ENCODE assay signal across 8 cellular contexts in genomic region chr10:60646966-60647796, GRCh38.
A peak's percentile ranks its signal among the peaks of the same experiment; 100 is the strongest.
DNase-seq lines count a peak whose midpoint lies in the region; ATAC-seq and TF ChIP-seq lines count a peak whose summit lies in the region.

No MANE protein-coding gene starts in this region.

- no peaks in the 10 kb centered on the region for H3K27me3 Mint-ChIP-seq in progenitor cell of endocrine pancreas

- no peaks in the 10 kb centered on the region for H3K9me3 ChIP-seq in HEK293 (ENCODE audit: control insufficient read depth, insufficient read depth, low read depth, low read length)

- POLR2A ChIA-PET in HEK293 (lab: Yijun Ruan, JAX) = no interaction called here

- no peaks in the 10 kb centered on the region for H3K9me3 Mint-ChIP-seq in progenitor cell of endocrine pancreas (ENCODE audit: low read depth)

- no peak overlapping the region for H3K27ac Mint-ChIP-seq in progenitor cell of endocrine pancreas

- no peak overlapping the region for H3K27ac ChIP-seq in HEK293 (ENCODE audit: extremely low read depth, low read depth, low read length)

- H3K4me3 ChIP-seq in HEK293 (ENCODE audit: low read depth, low read length) = no peak overlapping the region
- H3K4me3 ChIP-seq in fibroblast of villous mesenchyme (ENCODE audit: low read depth, low read length) = no peak overlapping the region

- peak; percentile 52; the same call in 1 of the 2 replicates for TF ChIP-seq CTCF in HEK293 (tag by site-specific recombination; IDR thresholded peaks at IDR 0.05)
- TF ChIP-seq CTCF in fibroblast of villous mesenchyme (IDR thresholded peaks at IDR 0.05; ENCODE audit: insufficient read depth, low read depth, low read length) = peak; percentile 69
- peak; percentile 86 for TF ChIP-seq CTCF in progenitor cell of endocrine pancreas (IDR thresholded peaks at IDR 0.05; ENCODE audit: unreplicated experiment)

- CTCF ChIA-PET in HEK293 (lab: Yijun Ruan, JAX) = interaction anchor here (0.6 to 8.2 kb wide), 32 partner anchors 11 to 936 kb away, joined by 3 to 105 read pairs (median 4); no protein-coding TSS in a partner anchor

- H3K36me3 ChIP-seq in HEK293 (ENCODE audit: control insufficient read depth in 2 of 2, insufficient read depth in 1 of 2, low read length in 2 of 2) = no peaks in the 10 kb centered on the region

- H3K36me3 Mint-ChIP-seq in progenitor cell of endocrine pancreas (ENCODE audit: insufficient read depth) = no peaks in the 10 kb centered on the region

- H3K4me3 Mint-ChIP-seq in progenitor cell of endocrine pancreas (ENCODE audit: low read depth) = no peak overlapping the region

- H3K4me1 Mint-ChIP-seq in progenitor cell of endocrine pancreas (ENCODE audit: low read depth) = peaks cover 7% of the 10 kb centered on the region

- ATAC-seq in HG02970 (IDR thresholded peaks at IDR 0.05; ENCODE audit: low FRiP score, unreplicated experiment) = no peak

- peaks cover 7% of the 10 kb centered on the region; the same call in 1 of the 2 replicates for H3K4me1 ChIP-seq in HEK293 (ENCODE audit: control insufficient read depth, insufficient read depth, low read length)

- peak in 2 of 3 donors; percentile 20 to 81 for DNase-seq in stimulated activated CD4-positive, alpha-beta T cell treated with anti-CD3 and anti-CD28 coated beads, Interleukin-12 subunit alpha, Interleukin-12 subunit beta, amount 100 ng/mL, for 48 hours (ENCODE audit: low read depth in 2 of 3, low spot score in 1 of 3)
- no peak for DNase-seq in stimulated activated CD4-positive, alpha-beta T cell treated with anti-CD3 and anti-CD28 coated beads, Interleukin-12 subunit alpha, Interleukin-12 subunit beta, amount 100 ng/mL, for 4 hours
- DNase-seq in NCI-H1417 (lab: John Stamatoyannopoulos, UW) (peak; percentile 10 to 75 (median 57)), fibroblast of villous mesenchyme (ENCODE audit: low read depth) (peak; percentile 64), progenitor cell of endocrine pancreas (ENCODE audit: low spot score, unreplicated experiment) (peak; percentile 30)
- peak; percentile 17 for DNase-seq in activated CD4-positive, alpha-beta T cell treated with anti-CD3 and anti-CD28 coated beads, Interleukin-2, amount 50 U/mL, for 1 hour

TF ChIP-seq in HEK293, 187 proteins besides CTCF, POLR2A, EP300 and RAD21:
- TF ChIP-seq ZNF654 (tag by site-specific recombination; IDR thresholded peaks at IDR 0.05; ENCODE audit: low read depth) (peak; percentile 89), ZNF837 (tag by site-specific recombination; IDR thresholded peaks at IDR 0.05) (no peak), PRDM2 (tag by site-specific recombination; IDR thresholded peaks at IDR 0.05; ENCODE audit: borderline replicate concordance) (no peak), PRDM6 (tag by site-specific recombination; IDR thresholded peaks at IDR 0.05) (peak; percentile 35; the same call in 1 of the 2 replicates)
